Comparison of ENCODE assay signal across 18 cellular contexts in genomic region chr6:169830876-169831275, GRCh38.
DNase-seq lines count a peak whose midpoint lies in the region; ATAC-seq and TF ChIP-seq lines count a peak whose summit lies in the region.
"Had no signal": no experiment of that assay in that cellular context is flagged by ENCODE, and none has a peak within 500 bp of the region (broad histone marks: within the 10 kb centered on the region; RNA-seq: fewer than 3 reads in every experiment).

No MANE protein-coding gene starts in this region.

- no peak overlapping the region for H3K4me2 ChIP-seq in GM23338

- TF ChIP-seq CTCF in GM23338 (conservative IDR thresholded peaks at IDR 0.05; ENCODE audit: low read depth in 2 of 2) (no peak), WTC11 (IDR thresholded peaks at IDR 0.05) (no peak), mucosa of descending colon (IDR thresholded peaks at IDR 0.05) (no peak)

- H3K36me3 ChIP-seq in GM23338 (ENCODE audit: insufficient read depth): no peaks in the 10 kb centered on the region
- H3K36me3 ChIP-seq in mucosa of descending colon (ENCODE audit: low read depth): no peaks in the 10 kb centered on the region
- H3K36me3 ChIP-seq: BLaER1, tibial artery had no signal

- intact Hi-C loops in mucosa of descending colon (cut with DNase I, micrococcal nuclease): loop anchor here in 1 of 2 donors (5.0 kb wide), 1 partner anchor 701 kb away; no protein-coding TSS in a partner anchor

- CTCF ChIA-PET in WTC11 (lab: Charles Lee): interaction anchor here (0.9 to 4.9 kb wide), 24 partner anchors 10 to 700 kb away, joined by 3 to 58 read pairs (median 12); partner anchors contain the start of gene DLL1
- CTCF ChIA-PET in activated naive CD4-positive, alpha-beta T cell treated with anti-CD3 and anti-CD28 coated beads, Interleukin-2, amount 10 ng/mL, durations not matched to agents 7 days and 5 days (lab: Charles Lee): interaction anchor here (1.2 to 4.4 kb wide), 15 partner anchors 13 to 874 kb away, joined by 4 to 48 read pairs (median 9); partner anchors contain the start of gene DLL1

- H3K4me3 Mint-ChIP-seq in GM23338 (no peak overlapping the region), WTC11 (no peak overlapping the region)
- H3K4me3 Mint-ChIP-seq in activated naive CD4-positive, alpha-beta T cell treated with anti-CD3 and anti-CD28 coated beads, Interleukin-2, amount 10 ng/mL, durations not matched to agents 7 days and 5 days: no peak overlapping the region
- H3K4me3 Mint-ChIP-seq: activated T-cell treated with anti-CD3 and anti-CD28 coated beads, Interleukin-2, amount 50 U/mL, for 4 hours; central memory CD8-positive, alpha-beta T cell; naive thymus-derived CD4-positive, alpha-beta T cell; stimulated activated naive CD8-positive, alpha-beta T cell treated with anti-CD3 and anti-CD28 coated beads, Interleukin-15, amount 100 ng/mL, for 72 hours; T-helper 1 cell treated with Interleukin-12 subunit alpha and Interleukin-12 subunit beta and Interleukin-4 antibody, amounts not matched to agents 30 μg/mL and 1 μg/mL, for 36 hours had no signal

- H3K4me1 Mint-ChIP-seq in GM23338 (peaks cover 24% of the 10 kb centered on the region), WTC11 (peaks cover 46% of the 10 kb centered on the region)
- no peaks in the 10 kb centered on the region for H3K4me1 Mint-ChIP-seq in activated naive CD4-positive, alpha-beta T cell treated with anti-CD3 and anti-CD28 coated beads, Interleukin-2, amount 10 ng/mL, durations not matched to agents 7 days and 5 days

- no peaks in the 10 kb centered on the region for H3F3A ChIP-seq in GM23338 (replicated peaks; ENCODE audit: low read depth)

- ATAC-seq in GM23338 (peak; percentile 37), WTC11 (peak; percentile 6; the same call in 1 of the 2 replicates), mucosa of descending colon (peak; percentile 42), HG03469 (IDR thresholded peaks at IDR 0.05; ENCODE audit: unreplicated experiment) (no peak)

- H3K4me1 ChIP-seq in GM23338 (ENCODE audit: insufficient read depth): 0 out of 2 replicates have a peak, but pooled peaks cover 6% of the 10 kb centered on the region
- H3K4me1 ChIP-seq in mucosa of descending colon (ENCODE audit: low read depth): peaks cover 6% of the 10 kb centered on the region

- no peak overlapping the region for H2AFZ ChIP-seq in GM23338

- no peaks in the 10 kb centered on the region for H3K79me2 ChIP-seq in GM23338 (replicated peaks; ENCODE audit: insufficient read depth)

- peaks cover 16% of the 10 kb centered on the region for H3K36me3 Mint-ChIP-seq in GM23338 (ENCODE audit: low read depth)
- peaks cover 13% of the 10 kb centered on the region for H3K36me3 Mint-ChIP-seq in WTC11
- no peaks in the 10 kb centered on the region for H3K36me3 Mint-ChIP-seq in activated naive CD4-positive, alpha-beta T cell treated with anti-CD3 and anti-CD28 coated beads, Interleukin-2, amount 10 ng/mL, durations not matched to agents 7 days and 5 days

- DNase-seq in 8988T (peak; percentile 2), GM23338 (ENCODE audit: low spot score) (peak; percentile 31), WTC11 (ENCODE audit: low spot score) (no peak), mucosa of descending colon (no peak), activated gamma-delta T cell (lab: John Stamatoyannopoulos, UW) (no peak)
- no peak for DNase-seq in activated naive CD4-positive, alpha-beta T cell treated with anti-CD3 and anti-CD28 coated beads, Interleukin-2, amount 10 ng/mL, durations not matched to agents 7 days and 5 days
- DNase-seq: MM.1S, NCI-H510A had no signal

- POLR2A ChIA-PET in WTC11 (lab: Charles Lee): no interaction called here

- H4K20me1 ChIP-seq in GM23338 (replicated peaks; ENCODE audit: insufficient read depth): no peaks in the 10 kb centered on the region

- no peak overlapping the region for H3K27ac ChIP-seq in GM23338 (ENCODE audit: low read depth)
- H3K27ac ChIP-seq: BLaER1, dorsolateral prefrontal cortex, SK-N-MC, tibial artery had no signal

- H3K9me2 ChIP-seq in GM23338 (ENCODE audit: insufficient read depth): no peaks in the 10 kb centered on the region

- H3K27me3 Mint-ChIP-seq in GM23338 (ENCODE audit: insufficient read depth, low read depth, poor library complexity): peaks cover 19% of the 10 kb centered on the region
- H3K27me3 Mint-ChIP-seq in WTC11 (ENCODE audit: low read depth): peaks cover 13% of the 10 kb centered on the region
- H3K27me3 Mint-ChIP-seq in activated naive CD4-positive, alpha-beta T cell treated with anti-CD3 and anti-CD28 coated beads, Interleukin-2, amount 10 ng/mL, durations not matched to agents 7 days and 5 days: peaks cover 47% of the 10 kb centered on the region

- no peaks in the 10 kb centered on the region for H3K27me3 ChIP-seq in GM23338 (ENCODE audit: insufficient read depth)

- no peaks in the 10 kb centered on the region for H3K9me3 ChIP-seq in mucosa of descending colon

- H3K4me3 ChIP-seq in GM23338 (no peak overlapping the region), mucosa of descending colon (no peak overlapping the region)
- H3K4me3 ChIP-seq: BLaER1, SK-N-MC, tibial artery had no signal

- H3K9me3 Mint-ChIP-seq in GM23338 (peaks cover 17% of the 10 kb centered on the region), WTC11 (peaks cover 18% of the 10 kb centered on the region)
- no peaks in the 10 kb centered on the region for H3K9me3 Mint-ChIP-seq in activated naive CD4-positive, alpha-beta T cell treated with anti-CD3 and anti-CD28 coated beads, Interleukin-2, amount 10 ng/mL, durations not matched to agents 7 days and 5 days
- H3K9me3 Mint-ChIP-seq: central memory CD8-positive, alpha-beta T cell; stimulated activated naive CD8-positive, alpha-beta T cell treated with anti-CD3 and anti-CD28 coated beads, Interleukin-15, amount 100 ng/mL, for 72 hours; T-helper 1 cell treated with Interleukin-12 subunit alpha and Interleukin-12 subunit beta and Interleukin-4 antibody, amounts not matched to agents 30 μg/mL and 1 μg/mL, for 36 hours had no signal

- no peak overlapping the region for H3K27ac Mint-ChIP-seq in GM23338
- no peak overlapping the region for H3K27ac Mint-ChIP-seq in WTC11
- H3K27ac Mint-ChIP-seq in activated naive CD4-positive, alpha-beta T cell treated with anti-CD3 and anti-CD28 coated beads, Interleukin-2, amount 10 ng/mL, durations not matched to agents 7 days and 5 days: no peak overlapping the region
- H3K27ac Mint-ChIP-seq: stimulated activated naive CD8-positive, alpha-beta T cell treated with anti-CD3 and anti-CD28 coated beads, Interleukin-15, amount 100 ng/mL, for 72 hours; T-helper 1 cell treated with Interleukin-12 subunit alpha and Interleukin-12 subunit beta and Interleukin-4 antibody, amounts not matched to agents 30 μg/mL and 1 μg/mL, for 36 hours had no signal

TF ChIP-seq in GM23338, 12 proteins besides CTCF, POLR2A, EP300 and RAD21 (continues in another document):
- TF ChIP-seq ETS1 (IDR thresholded peaks at IDR 0.05): no peak

TF ChIP-seq in WTC11, 78 proteins besides CTCF, POLR2A, EP300 and RAD21:
- TF ChIP-seq EMX1 (CRISPR knock-in tag; IDR thresholded peaks at IDR 0.05) (no peak), RORB (CRISPR knock-in tag; IDR thresholded peaks at IDR 0.05) (no peak), ESRRA (CRISPR knock-in tag; IDR thresholded peaks at IDR 0.05; ENCODE audit: borderline replicate concordance) (no peak), ZNF671 (CRISPR knock-in tag; IDR thresholded peaks at IDR 0.05) (no peak), NR1H2 (CRISPR knock-in tag; IDR thresholded peaks at IDR 0.05) (no peak), CREB1 (CRISPR knock-in tag; IDR thresholded peaks at IDR 0.05) (no peak), JAZF1 (CRISPR knock-in tag; IDR thresholded peaks at IDR 0.05) (no peak), IRF1 (CRISPR knock-in tag; IDR thresholded peaks at IDR 0.05) (no peak)
- TF ChIP-seq, protein P1, sequence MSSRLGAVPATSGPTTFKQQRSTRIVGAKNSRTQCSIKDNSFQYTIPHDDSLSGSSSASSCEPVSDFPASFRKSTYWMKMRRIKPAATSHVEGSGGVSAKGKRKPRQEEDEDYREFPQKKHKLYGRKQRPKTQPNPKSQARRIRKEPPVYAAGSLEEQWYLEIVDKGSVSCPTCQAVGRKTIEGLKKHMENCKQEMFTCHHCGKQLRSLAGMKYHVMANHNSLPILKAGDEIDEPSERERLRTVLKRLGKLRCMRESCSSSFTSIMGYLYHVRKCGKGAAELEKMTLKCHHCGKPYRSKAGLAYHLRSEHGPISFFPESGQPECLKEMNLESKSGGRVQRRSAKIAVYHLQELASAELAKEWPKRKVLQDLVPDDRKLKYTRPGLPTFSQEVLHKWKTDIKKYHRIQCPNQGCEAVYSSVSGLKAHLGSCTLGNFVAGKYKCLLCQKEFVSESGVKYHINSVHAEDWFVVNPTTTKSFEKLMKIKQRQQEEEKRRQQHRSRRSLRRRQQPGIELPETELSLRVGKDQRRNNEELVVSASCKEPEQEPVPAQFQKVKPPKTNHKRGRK (CRISPR knock-in tag; IDR thresholded peaks at IDR 0.05; ENCODE audit: borderline replicate concordance): no peak

Comparison
In these comparisons a context has a peak if more than half of its experiments do, and no peak if none do; other contexts are left out.
1. DNase-seq: peak in 8988T (single experiment) and GM23338 (single experiment); none in WTC11 (single experiment), mucosa of descending colon (0 of 3), activated gamma-delta T cell (single experiment) and activated naive CD4-positive, alpha-beta T cell treated with anti-CD3 and anti-CD28 coated beads, Interleukin-2, amount 10 ng/mL, durations not matched to agents 7 days and 5 days (single experiment).